In genomic region chr1:193479187-193479586, GRCh38 we compare ENCODE assay signal across 9 cellular contexts.
DNase-seq lines count a peak whose midpoint lies in the region; ATAC-seq and TF ChIP-seq lines count a peak whose summit lies in the region.
"Had no signal": no experiment of that assay in that cellular context is flagged by ENCODE, and none has a peak within 500 bp of the region (broad histone marks: within the 10 kb centered on the region; RNA-seq: fewer than 3 reads in every experiment).

No MANE protein-coding gene starts in this region.

- TF ChIP-seq CTCF in coronary artery (IDR thresholded peaks at IDR 0.05) (no peak), prostate gland (IDR thresholded peaks at IDR 0.05) (no peak)

- TF ChIP-seq POLR2A in prostate gland (IDR thresholded peaks at IDR 0.05): no peak

- no peak overlapping the region for H3K4me3 ChIP-seq in coronary artery
- no peak overlapping the region for H3K4me3 ChIP-seq in prostate gland
- H3K4me3 ChIP-seq: heart right ventricle had no signal

- H3K27ac ChIP-seq in coronary artery: no peak overlapping the region
- H3K27ac ChIP-seq in prostate gland: no peak overlapping the region

- DNase-seq in activated CD4-positive, alpha-beta T cell treated with anti-CD3 and anti-CD28 coated beads for 48 hours: peak; percentile 54
- DNase-seq in mucosa of gallbladder (ENCODE audit: low spot score): peak; percentile 68
- no peak for DNase-seq in NCI-H446 treated with DMSO at 0.1 percent for 48 hours (lab: John Stamatoyannopoulos, UW)
- no peak for DNase-seq in coronary artery (ENCODE audit: low spot score)
- no peak for DNase-seq in prostate gland (ENCODE audit: low spot score)
- DNase-seq in NCI-H187 treated with DMSO at 0.1 percent for 48 hours (lab: John Stamatoyannopoulos, UW): no peak
- DNase-seq: heart right ventricle had no signal

- peak; percentile 95 for ATAC-seq in GM19351 (IDR thresholded peaks at IDR 0.05; ENCODE audit: unreplicated experiment)
- ATAC-seq in HG03175 (IDR thresholded peaks at IDR 0.05; ENCODE audit: unreplicated experiment): peak; percentile 98

- H3K9me3 ChIP-seq in prostate gland: no peaks in the 10 kb centered on the region
- H3K9me3 ChIP-seq: heart right ventricle had no signal

- intact Hi-C loops in prostate gland (cut with DNase I): no loop called here

- no peaks in the 10 kb centered on the region for H3K27me3 ChIP-seq in prostate gland (replicated peaks; ENCODE audit: insufficient read depth)
- H3K27me3 ChIP-seq: heart right ventricle had no signal

- H3K4me1 ChIP-seq in prostate gland (replicated peaks): no peaks in the 10 kb centered on the region
- H3K4me1 ChIP-seq: heart right ventricle had no signal

- H3K36me3 ChIP-seq in prostate gland: no peaks in the 10 kb centered on the region
- H3K36me3 ChIP-seq: heart right ventricle had no signal

- WGBS in prostate gland: 77% methylated on average over 3 of the region's 3 CpGs

Comparison
In these comparisons a context has a peak if more than half of its experiments do, and no peak if none do; other contexts are left out.
1. DNase-seq: peak in activated CD4-positive, alpha-beta T cell treated with anti-CD3 and anti-CD28 coated beads for 48 hours (single experiment) and mucosa of gallbladder (single experiment); none in NCI-H446 treated with DMSO at 0.1 percent for 48 hours (single experiment), coronary artery (single experiment), prostate gland (single experiment) and NCI-H187 treated with DMSO at 0.1 percent for 48 hours (single experiment).